In the genomic region with DNA sequence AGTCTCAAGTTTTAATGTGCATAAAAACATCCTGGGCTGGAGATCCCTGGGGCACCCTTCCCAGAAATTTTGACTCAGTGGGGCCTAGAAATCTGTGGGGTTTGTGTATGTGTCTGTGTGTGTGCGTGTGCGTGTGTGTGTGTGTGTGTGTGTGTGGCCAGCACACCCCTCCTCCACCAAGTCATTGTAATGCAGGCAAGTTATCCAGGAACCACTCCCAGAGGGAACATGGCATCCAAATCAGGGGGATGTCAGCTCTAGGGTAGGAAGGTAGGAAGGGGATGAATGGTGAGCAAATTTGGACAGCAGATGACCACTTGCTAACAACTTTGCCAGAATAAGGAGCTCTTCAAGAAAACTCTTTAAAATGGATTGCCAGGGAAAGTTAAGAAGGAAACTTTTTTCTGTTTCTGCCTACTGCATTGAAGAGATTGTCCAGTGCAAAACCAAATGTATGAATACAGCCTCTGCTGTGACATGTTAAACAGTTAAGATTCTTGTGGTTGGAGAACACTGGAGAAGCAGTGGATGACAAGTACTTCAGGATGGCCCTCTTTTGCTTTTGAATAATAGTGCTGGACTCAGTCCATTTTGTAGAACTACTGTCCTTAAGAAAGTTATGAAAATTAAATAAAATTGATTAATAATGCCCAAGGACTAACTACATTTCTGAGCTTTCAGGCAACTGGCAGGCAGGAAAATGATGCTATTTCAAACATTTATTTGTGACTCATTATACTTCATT, we compare ENCODE assay signal across 20 cellular contexts. TPM values are rescaled to one million over a fixed set of nuclear protein-coding genes. Genes with fewer than 3 reads are reported as not detected.
DNase-seq lines count a peak whose midpoint lies in the region; FAIRE-seq and TF ChIP-seq lines count a peak whose summit lies in the region.
"Had no signal": no experiment of that assay in that cellular context is flagged by ENCODE, and none has a peak within 500 bp of the region (broad histone marks: within the 10 kb centered on the region; RNA-seq: fewer than 3 reads in every experiment).

No MANE protein-coding gene starts in this region.

- no peak overlapping the region for H2AFZ ChIP-seq in keratinocyte (ENCODE audit: control insufficient read depth, low read length)

- WGBS in adrenal gland, 4 donors, result 71 to 90% (median 82%) methylated on average over 2 of the region's 2 CpGs

- no peak overlapping the region for H3K4me2 ChIP-seq in keratinocyte (ENCODE audit: control insufficient read depth, extremely low read depth, insufficient read depth, low read depth, low read length)
- H3K4me2 ChIP-seq: BLaER1 treated with 17β-estradiol and CSF1 and Interleukin-3, amounts not matched to agents 10 nM and 100 nM had no signal

- no peaks in the 10 kb centered on the region for H3K36me3 ChIP-seq in H7 (replicated peaks; ENCODE audit: control insufficient read depth, insufficient read depth, low read length)
- no peaks in the 10 kb centered on the region for H3K36me3 ChIP-seq in adrenal gland (replicated peaks in 1 of 2)
- H3K36me3 ChIP-seq in keratinocyte (ENCODE audit: control insufficient read depth in 2 of 2, extremely low read depth in 1 of 2, insufficient read depth in 2 of 2, low read length in 2 of 2), result no peaks in the 10 kb centered on the region
- H3K36me3 ChIP-seq: BLaER1 treated with 17β-estradiol and CSF1 and Interleukin-3, amounts not matched to agents 10 nM and 100 nM had no signal

- H3K4me3 ChIP-seq in H7 (ENCODE audit: insufficient read depth, low read depth, low read length) (no peak overlapping the region), adrenal gland (no peak overlapping the region), keratinocyte (ENCODE audit: control insufficient read depth in 2 of 3, extremely low read depth in 1 of 3, insufficient read depth in 2 of 3, low read depth in 1 of 3, low read length in 3 of 3) (no peak overlapping the region)
- H3K4me3 ChIP-seq: BLaER1 treated with 17β-estradiol and CSF1 and Interleukin-3, amounts not matched to agents 10 nM and 100 nM had no signal

- peaks cover 4% of the 10 kb centered on the region for H3K4me1 Mint-ChIP-seq in nephron progenitor cell

- H4K20me1 ChIP-seq in keratinocyte (ENCODE audit: control insufficient read depth, extremely low read depth, insufficient read depth, low read length), result no peaks in the 10 kb centered on the region
- H4K20me1 ChIP-seq: BLaER1 treated with 17β-estradiol and CSF1 and Interleukin-3, amounts not matched to agents 10 nM and 100 nM had no signal

- H3K4me1 ChIP-seq in adrenal gland (replicated peaks in 1 of 2) (peaks cover 30 to 82% of the 10 kb centered on the region in 2 donors), keratinocyte (ENCODE audit: control insufficient read depth, extremely low read depth, insufficient read depth, low read length) (peaks cover 8% of the 10 kb centered on the region)

- no peak for TF ChIP-seq POLR2A in adrenal gland (IDR thresholded peaks at IDR 0.05)

- DNase-seq in AG08395 (ENCODE audit: low spot score), result peak; percentile 59
- DNase-seq in H7, result peak; percentile 21
- no peak for DNase-seq in adrenal gland
- no peak for DNase-seq in keratinocyte (ENCODE audit: low read depth, low spot score)
- no peak for DNase-seq in RKO (ENCODE audit: low spot score)
- DNase-seq in nephron progenitor cell, result no peak
- no peak for DNase-seq in medulla oblongata (ENCODE audit: extremely low spot score)
- DNase-seq in NCI-H2029 (lab: John Stamatoyannopoulos, UW), result no peak
- DNase-seq: aorta; effector CD8-positive, alpha-beta T cell; foreskin melanocyte; KBM-7; NK-92 treated with Interleukin-12 subunit alpha and Interleukin-12 subunit beta, amount 100 ng/mL, for 24 hours; retina; stimulated activated CD4-positive, alpha-beta T cell treated with anti-CD3 and anti-CD28 coated beads, Interleukin-4, amount 100 ng/mL, for 4 hours; stimulated activated naive B cell treated with anti-CD40 and anti-IgM and Interleukin-4, amounts not matched to agents 10 μg/mL and 1 μg/mL and 100 μg/mL, for 72 hours had no signal

- intact Hi-C loops in adrenal gland (cut with DNase I), result no loop called here

- H3K9me1 ChIP-seq in keratinocyte (ENCODE audit: control insufficient read depth, extremely low read depth, insufficient read depth, low read length), result no peaks in the 10 kb centered on the region

- no peak overlapping the region for H3K27ac Mint-ChIP-seq in nephron progenitor cell
- H3K27ac Mint-ChIP-seq: stimulated activated naive B cell treated with anti-CD40 and anti-IgM and Interleukin-4, amounts not matched to agents 10 μg/mL and 1 μg/mL and 100 μg/mL, for 72 hours had no signal

- H3K79me2 ChIP-seq in keratinocyte (ENCODE audit: control insufficient read depth, insufficient read depth, low read length), result peaks cover 3% of the 10 kb centered on the region

- peak overlapping the region in 3 of 5 donors; percentile 76 to 89 (median 80) for H3K27ac ChIP-seq in adrenal gland
- no peak overlapping the region for H3K27ac ChIP-seq in keratinocyte (ENCODE audit: control insufficient read depth, insufficient read depth, low read length)
- H3K27ac ChIP-seq: BLaER1 treated with 17β-estradiol and CSF1 and Interleukin-3, amounts not matched to agents 10 nM and 100 nM had no signal

- H3K36me3 Mint-ChIP-seq in nephron progenitor cell (ENCODE audit: low read depth), result no peaks in the 10 kb centered on the region

- no peak for TF ChIP-seq CTCF in adrenal gland (IDR thresholded peaks at IDR 0.05)
- no peak for TF ChIP-seq CTCF in keratinocyte (optimal IDR thresholded peaks at IDR 0.05 in 1 of 3, IDR thresholded peaks at IDR 0.05 in 1 of 3, conservative IDR thresholded peaks at IDR 0.05 in 1 of 3; ENCODE audit: extremely low read depth in 1 of 3, insufficient read depth in 2 of 3, low read length in 3 of 3)
- TF ChIP-seq CTCF in nephron progenitor cell (IDR thresholded peaks at IDR 0.05), result no peak

- H3K9ac ChIP-seq in keratinocyte (ENCODE audit: control insufficient read depth, extremely low read depth, insufficient read depth, low read length), result no peak overlapping the region
- H3K9ac ChIP-seq: BLaER1 treated with 17β-estradiol and CSF1 and Interleukin-3, amounts not matched to agents 10 nM and 100 nM had no signal

- dilution Hi-C loops in keratinocyte (cut with MboI; ENCODE audit: extremely low pct_ligation_motif_present, low sequenced_read_pairs), result no loop called here

- H3K4me3 Mint-ChIP-seq in nephron progenitor cell, result no peak overlapping the region
- H3K4me3 Mint-ChIP-seq: stimulated activated naive B cell treated with anti-CD40 and anti-IgM and Interleukin-4, amounts not matched to agents 10 μg/mL and 1 μg/mL and 100 μg/mL, for 72 hours had no signal

- peaks cover 8% of the 10 kb centered on the region for H3K27me3 Mint-ChIP-seq in nephron progenitor cell (ENCODE audit: low read depth, poor library complexity)
- H3K27me3 Mint-ChIP-seq: stimulated activated naive B cell treated with anti-CD40 and anti-IgM and Interleukin-4, amounts not matched to agents 10 μg/mL and 1 μg/mL and 100 μg/mL, for 72 hours had no signal

- H3K27me3 ChIP-seq in H7 (ENCODE audit: control insufficient read depth, insufficient read depth, low read length), result no peaks in the 10 kb centered on the region
- H3K27me3 ChIP-seq in adrenal gland, result no peaks in the 10 kb centered on the region
- no peaks in the 10 kb centered on the region for H3K27me3 ChIP-seq in keratinocyte (ENCODE audit: control insufficient read depth, extremely low read depth, insufficient read depth, low read length)
- H3K27me3 ChIP-seq: BLaER1 treated with 17β-estradiol and CSF1 and Interleukin-3, amounts not matched to agents 10 nM and 100 nM had no signal

- no peaks in the 10 kb centered on the region for H3K9me3 Mint-ChIP-seq in nephron progenitor cell
- H3K9me3 Mint-ChIP-seq: stimulated activated naive B cell treated with anti-CD40 and anti-IgM and Interleukin-4, amounts not matched to agents 10 μg/mL and 1 μg/mL and 100 μg/mL, for 72 hours had no signal

- peak; percentile 23 for FAIRE-seq in keratinocyte (lab: Jason Lieb, UNC)
- FAIRE-seq: islet of Langerhans, urothelium cell line had no signal

- no peaks in the 10 kb centered on the region for H3K9me3 ChIP-seq in adrenal gland (replicated peaks in 1 of 3)
- no peaks in the 10 kb centered on the region for H3K9me3 ChIP-seq in keratinocyte (ENCODE audit: control insufficient read depth, low read depth, low read length)
- H3K9me3 ChIP-seq: BLaER1 treated with 17β-estradiol and CSF1 and Interleukin-3, amounts not matched to agents 10 nM and 100 nM had no signal

RNA-seq across cellular contexts. Expression of gene STAMBPL1, which starts 12.3 kb away (rescaled TPM):
- 1.3 and 2.3 TPM in 2 replicates for total RNA-seq in H7 (2014; rRNA removed; shearing (Covaris generic))
- total RNA-seq in adrenal gland, result 100 to 1,000 TPM in 1 of 8 donors, 10 to 100 TPM in 7; 11.0 to 108 (median 57.4) TPM
- polyA plus RNA-seq in adrenal gland, result 10 to 100 TPM; 22.0 to 49.2 (median 27.0) TPM
- 3.1 to 9.0 TPM (median 5.4 TPM) in 3 replicates for polyA plus RNA-seq in keratinocyte
- 1.8 TPM for polyA plus RNA-seq in keratinocyte (2011; ENCODE audit: low read depth)
- polyA plus RNA-seq in keratinocyte (2011; cell fraction: cytosol; rRNA removed), result 3.1 and 5.4 TPM in 2 replicates
- 3.3 and 3.7 TPM in 2 replicates for polyA plus RNA-seq in keratinocyte (2011; cell fraction: nucleus; rRNA removed)
- 1.7 and 4.4 TPM in 2 replicates for polyA plus RNA-seq in keratinocyte (2012; ENCODE audit: low replicate concordance)
- 1.3 to 4.3 TPM (median 1.6 TPM) in 3 replicates for polyA minus RNA-seq in keratinocyte
- 3.5 TPM for polyA minus RNA-seq in keratinocyte (2011; cell fraction: cytosol; rRNA and poly(A)+ RNA removed)
- 2.0 TPM in 2 replicates for polyA minus RNA-seq in keratinocyte (2011; cell fraction: nucleus; rRNA and poly(A)+ RNA removed)

RNA-seq across cellular contexts. Expression of gene ANKRD22, which starts 40.8 kb away (rescaled TPM):
- not detected in 2 replicates for total RNA-seq in H7 (2014; rRNA removed; shearing (Covaris generic))
- 1 to 10 TPM in 1 of 8 donors, under 1 TPM in 3, not detected in 4; 0.36 to 2.0 (median 0.53) TPM for total RNA-seq in adrenal gland
- 1 to 10 TPM in 1 of 3 donors, under 1 TPM in 2; 0.29 to 1.9 (median 0.37) TPM for polyA plus RNA-seq in adrenal gland
- polyA plus RNA-seq in keratinocyte, result 1.6 to 5.2 TPM (median 4.4 TPM) in 3 replicates
- 29.6 TPM for polyA plus RNA-seq in keratinocyte (2011; ENCODE audit: low read depth)
- 1.7 and 3.7 TPM in 2 replicates for polyA plus RNA-seq in keratinocyte (2011; cell fraction: cytosol; rRNA removed)
- 2.7 and 4.9 TPM in 2 replicates for polyA plus RNA-seq in keratinocyte (2011; cell fraction: nucleus; rRNA removed)
- polyA plus RNA-seq in keratinocyte (2012; ENCODE audit: low replicate concordance), result 1.3 and 39.8 TPM in 2 replicates
- 0.39 to 2.2 TPM (median 0.86 TPM) in 3 replicates for polyA minus RNA-seq in keratinocyte
- 1.2 TPM for polyA minus RNA-seq in keratinocyte (2011; cell fraction: cytosol; rRNA and poly(A)+ RNA removed)
- polyA minus RNA-seq in keratinocyte (2011; cell fraction: nucleus; rRNA and poly(A)+ RNA removed), result 1.4 and 2.5 TPM in 2 replicates
- total RNA-seq: SK-MEL-5 had no signal

Comparison
In these comparisons a context has a peak if more than half of its experiments do, and no peak if none do; other contexts are left out.
1. DNase-seq: peak in AG08395 (single experiment) and H7 (single experiment); none in adrenal gland (0 of 7), keratinocyte (single experiment), RKO (single experiment), nephron progenitor cell (single experiment), medulla oblongata (single experiment) and NCI-H2029 (single experiment).